18 cellular contexts compared by ENCODE assay signal in genomic region chr9:134004881-134005280, GRCh38. TPM values are rescaled to one million over a fixed set of nuclear protein-coding genes. Genes with fewer than 3 reads are reported as not detected.
DNase-seq lines count a peak whose midpoint lies in the region; ATAC-seq, FAIRE-seq and TF ChIP-seq lines count a peak whose summit lies in the region.
"Had no signal": no experiment of that assay in that cellular context is flagged by ENCODE, and none has a peak within 500 bp of the region (broad histone marks: within the 10 kb centered on the region; RNA-seq: fewer than 3 reads in every experiment).

No MANE protein-coding gene starts in this region.

- 50% methylated on average over 11 of the region's 14 CpGs for WGBS in HepG2 (ENCODE audit: low lambda C conversion rate)
- WGBS in right lobe of liver (ENCODE audit: insufficient coverage, low coverage, low lambda C conversion rate, missing lambda C conversion rate), result 100% methylated on average over 1 of the region's 14 CpGs
- no CpG with 5 or more reads among the region's 14 CpGs for WGBS in neuronal stem cell (ENCODE audit: extremely low coverage in 2 of 2, insufficient read length in 2 of 2, insufficient replicate concordance in 1 of 2), 2 donors

- peaks cover 13% of the 10 kb centered on the region for H3K4me1 ChIP-seq in HepG2 (ENCODE audit: insufficient read depth, low read length)
- H3K4me1 ChIP-seq in right lobe of liver, result peaks cover 0 to 3% (median 0%) of the 10 kb centered on the region in 4 donors
- H3K4me1 ChIP-seq in neuronal stem cell (ENCODE audit: control insufficient read depth in 2 of 2, insufficient read depth in 1 of 2, low read depth in 1 of 2, low read length in 2 of 2), result no peaks in the 10 kb centered on the region
- H3K4me1 ChIP-seq: A549 had no signal

- H2BK5ac ChIP-seq in neuronal stem cell (ENCODE audit: low read length), result peak overlapping the region; percentile 79

- H3K79me2 ChIP-seq in HepG2 (ENCODE audit: insufficient read depth, low read length), result no peaks in the 10 kb centered on the region

- H3K79me1 ChIP-seq in neuronal stem cell (ENCODE audit: low read depth, low read length), result peaks cover 3% of the 10 kb centered on the region

- H3K27me3 ChIP-seq in HepG2 (ENCODE audit: control insufficient read depth in 1 of 2, insufficient read depth in 2 of 2, low read length in 2 of 2) (peaks cover 2 to 21% of the 10 kb centered on the region in 2 experiments; a peak in 3 of 5 replicates), right lobe of liver (no peaks in the 10 kb centered on the region), neuronal stem cell (ENCODE audit: control insufficient read depth in 3 of 3, insufficient read depth in 3 of 3, low read depth in 1 of 3, low read length in 3 of 3) (peaks cover 0 to 3% (median 0%) of the 10 kb centered on the region in 3 experiments)

- no peak for DNase-seq in HepG2 (ENCODE audit: low spot score)
- no peak for DNase-seq in right lobe of liver
- DNase-seq in chondrocyte (ENCODE audit: low spot score), result peak; percentile 70
- DNase-seq in neuronal stem cell (ENCODE audit: low spot score), result no peak
- no peak for DNase-seq in activated CD4-positive, CD25-positive, alpha-beta regulatory T cell (lab: John Stamatoyannopoulos, UW)
- no peak for DNase-seq in ureter (ENCODE audit: low spot score)
- no peak for DNase-seq in NCI-H146 (lab: John Stamatoyannopoulos, UW)
- DNase-seq: AML-193; CD4-positive, alpha-beta T cell; DMS153; DMS79; GDM1; GOT3; HCEC 1CT had no signal

- in situ Hi-C loops in HepG2 (cut with HindIII; ENCODE audit: extremely low pct_ligation_motif_present, low pct_unique_long_range_greater_than_20kb), result no loop called here

- CTCF ChIA-PET in HepG2 (lab: Yijun Ruan, JAX; ENCODE audit: low intra/inter-chr PET ratio, low total read pairs), result no interaction called here

- H3K9ac ChIP-seq in HepG2 (ENCODE audit: insufficient read depth, low read depth, low read length) (no peak overlapping the region), neuronal stem cell (ENCODE audit: low read depth, low read length, poor library complexity) (no peak overlapping the region)

- no peak for FAIRE-seq in HepG2 (lab: Jason Lieb, UNC)
- FAIRE-seq: A549, GM12892 had no signal

- TF ChIP-seq RAD21 in HepG2 (CRISPR knock-in tag; IDR thresholded peaks at IDR 0.05), result no peak

- no peak overlapping the region for H4K91ac ChIP-seq in neuronal stem cell (ENCODE audit: low read depth, low read length, poor library complexity)

- ATAC-seq in HepG2, result no peak; the same call in 2 of the 3 replicates
- no peak for ATAC-seq in right lobe of liver

- H3K4me2 ChIP-seq in HepG2 (ENCODE audit: low read depth, low read length), result peak overlapping the region; percentile 64
- no peak overlapping the region for H3K4me2 ChIP-seq in neuronal stem cell (ENCODE audit: insufficient read depth, low read length, poor library complexity, severe bottlenecking)
- H3K4me2 ChIP-seq: A549 had no signal

- H3K18ac ChIP-seq in neuronal stem cell (ENCODE audit: low read length), result peak overlapping the region; percentile 59

- no peak overlapping the region for H3K27ac Mint-ChIP-seq in chondrocyte (ENCODE audit: unreplicated experiment)
- H3K27ac Mint-ChIP-seq: CD4-positive, alpha-beta T cell had no signal

- H3K9me3 ChIP-seq in HepG2 (ENCODE audit: low read length), result no peaks in the 10 kb centered on the region
- H3K9me3 ChIP-seq in right lobe of liver, result no peaks in the 10 kb centered on the region
- H3K9me3 ChIP-seq in neuronal stem cell (replicated peaks in 1 of 2; ENCODE audit: control insufficient read depth in 2 of 2, insufficient read depth in 1 of 2, low read depth in 1 of 2, low read length in 2 of 2), result no peaks in the 10 kb centered on the region
- H3K9me3 ChIP-seq: A549 had no signal

- no peak for TF ChIP-seq CTCF in HepG2 (CRISPR knock-in tag; IDR thresholded peaks at IDR 0.05)
- no peak for TF ChIP-seq CTCF in right lobe of liver (IDR thresholded peaks at IDR 0.05)
- TF ChIP-seq CTCF in chondrocyte (IDR thresholded peaks at IDR 0.05), result no peak

- no peaks in the 10 kb centered on the region for H3K36me3 Mint-ChIP-seq in chondrocyte (ENCODE audit: low read depth)

- H2BK120ac ChIP-seq in neuronal stem cell (ENCODE audit: low read depth, low read length), result peak overlapping the region; percentile 28

- H3K9me3 Mint-ChIP-seq in chondrocyte (ENCODE audit: low read depth), result no peaks in the 10 kb centered on the region
- H3K9me3 Mint-ChIP-seq: CD4-positive, alpha-beta T cell had no signal

- TF ChIP-seq EP300 in HepG2 (IDR thresholded peaks at IDR 0.05; ENCODE audit: low read depth in 2 of 2, low read length in 2 of 2) (no peak), HepG2 (CRISPR knock-in tag; IDR thresholded peaks at IDR 0.05; ENCODE audit: borderline replicate concordance) (no peak)

- H3K4me3 Mint-ChIP-seq in chondrocyte (ENCODE audit: unreplicated experiment), result no peak overlapping the region
- H3K4me3 Mint-ChIP-seq: CD4-positive, alpha-beta T cell had no signal

- H3K4me1 Mint-ChIP-seq in chondrocyte (ENCODE audit: low read depth), result peaks cover 6% of the 10 kb centered on the region

- peak overlapping the region in 1 of 3 experiments; percentile 40; a peak in 1 of 6 replicates for H3K4me3 ChIP-seq in HepG2 (replicated peaks in 1 of 3; ENCODE audit: insufficient read depth in 1 of 3, low read depth in 2 of 3, low read length in 3 of 3)
- H3K4me3 ChIP-seq in right lobe of liver, result no peak overlapping the region
- H3K4me3 ChIP-seq in neuronal stem cell (ENCODE audit: low read length in 2 of 2), result no peak overlapping the region
- H3K4me3 ChIP-seq: A549 had no signal

- H2BK15ac ChIP-seq in neuronal stem cell (ENCODE audit: low read length), result peak overlapping the region; percentile 55

- no peak for TF ChIP-seq POLR2A in HepG2 (IDR thresholded peaks at IDR 0.05; ENCODE audit: insufficient read depth in 1 of 2, low read depth in 2 of 2, low read length in 2 of 2)
- no peak for TF ChIP-seq POLR2A in right lobe of liver (IDR thresholded peaks at IDR 0.05)

- no peak overlapping the region for H3K14ac ChIP-seq in neuronal stem cell (ENCODE audit: low read length)

- H2BK12ac ChIP-seq in neuronal stem cell (ENCODE audit: low read length), result peak overlapping the region; percentile 68

- no peaks in the 10 kb centered on the region for H3K27me3 Mint-ChIP-seq in chondrocyte (ENCODE audit: low read depth)

- peak overlapping the region; percentile 83 for H2AK5ac ChIP-seq in neuronal stem cell (ENCODE audit: low read depth, low read length)

- H4K8ac ChIP-seq in neuronal stem cell (ENCODE audit: low read depth, low read length), result no peak overlapping the region

- H3K23ac ChIP-seq in neuronal stem cell (ENCODE audit: low read depth, low read length, poor library complexity), result peak overlapping the region; percentile 17

- BruUV-seq in HepG2 (replicated peaks; lab: Mats Ljungman, UMichigan), result no TSS peak

- H3K27ac ChIP-seq in HepG2 (ENCODE audit: extremely low read length, insufficient read depth, low read length) (no peak overlapping the region), right lobe of liver (no peak overlapping the region), neuronal stem cell (replicated peaks; ENCODE audit: low read length) (no peak overlapping the region)
- H3K27ac ChIP-seq: 22Rv1, A549, C4-2B had no signal

- H3K4ac ChIP-seq in neuronal stem cell (ENCODE audit: low read length), result no peak overlapping the region

- POLR2A ChIA-PET in HepG2 (lab: Yijun Ruan, JAX), result interaction anchor here (1.7 kb wide), 1 partner anchor 12 kb away, joined by 6 read pairs; no protein-coding TSS in a partner anchor

- intact Hi-C loops in HepG2 (cut with micrococcal nuclease; ENCODE audit: unreplicated experiment) (no loop called here), right lobe of liver (cut with DNase I) (loop anchor here in 1 of 2 donors (5.0 kb wide), 1 partner anchor 218 kb away; no protein-coding TSS in a partner anchor)

- H3K36me3 ChIP-seq in HepG2 (replicated peaks in 1 of 2; ENCODE audit: control insufficient read depth in 1 of 2, insufficient read depth in 2 of 2, low read length in 2 of 2) (no peaks in the 10 kb centered on the region), right lobe of liver (no peaks in the 10 kb centered on the region), neuronal stem cell (replicated peaks in 1 of 2; ENCODE audit: control insufficient read depth in 2 of 2, insufficient read depth in 2 of 2, low read length in 2 of 2) (no peaks in the 10 kb centered on the region)

- H2AFZ ChIP-seq in HepG2 (ENCODE audit: low read length) (no peak overlapping the region), neuronal stem cell (ENCODE audit: low read length) (no peak overlapping the region)

- no peaks in the 10 kb centered on the region for H4K20me1 ChIP-seq in HepG2 (ENCODE audit: insufficient read depth, low read length)

RNA-seq across cellular contexts. Expression of gene VAV2, which starts 12.8 kb away (rescaled TPM):
- total RNA-seq in HepG2 (2016; rRNA removed; fragmentation: Illumina TruSeq; extraction: Trizol), result 21.2 and 22.5 TPM in 2 replicates
- total RNA-seq in HepG2 (2016; cell fraction: cytosol; rRNA removed; fragmentation: Illumina TruSeq; extraction: Trizol; ENCODE audit: low read depth), result 11.6 and 15.3 TPM in 2 replicates
- 17.5 and 22.6 TPM in 2 replicates for total RNA-seq in HepG2 (2016; cell fraction: insoluble cytoplasmic fraction; rRNA removed; fragmentation: Illumina TruSeq; extraction: Trizol)
- total RNA-seq in HepG2 (2016; cell fraction: membrane; rRNA removed; fragmentation: Illumina TruSeq; extraction: Trizol), result 15.0 and 15.8 TPM in 2 replicates
- total RNA-seq in HepG2 (2016; cell fraction: nucleus; rRNA removed; fragmentation: Illumina TruSeq; extraction: Trizol), result 24.8 and 26.3 TPM in 2 replicates
- 22.9 and 32.7 TPM in 2 replicates for polyA plus RNA-seq in HepG2 (2011; rRNA removed)
- 23.2 and 24.2 TPM in 2 replicates for polyA plus RNA-seq in HepG2 (2011; cell fraction: cytosol; rRNA removed)
- polyA plus RNA-seq in HepG2 (2011; cell fraction: nucleus; rRNA removed), result 70.9 and 79.3 TPM in 2 replicates
- polyA plus RNA-seq in HepG2 (2012), result 34.9 and 35.5 TPM in 2 replicates
- 2.1 and 2.5 TPM in 2 replicates for polyA plus RNA-seq in HepG2 (2016; cell fraction: cytosol; fragmentation: Illumina TruSeq; extraction: Trizol; ENCODE audit: low read depth)
- 21.5 and 26.8 TPM in 2 replicates for polyA plus RNA-seq in HepG2 (2016; cell fraction: insoluble cytoplasmic fraction; fragmentation: Illumina TruSeq; extraction: Trizol; ENCODE audit: low read depth)
- polyA plus RNA-seq in HepG2 (2016; cell fraction: membrane; fragmentation: Illumina TruSeq; extraction: Trizol; ENCODE audit: low read depth), result 8.7 and 9.2 TPM in 2 replicates
- 61.9 and 62.3 TPM in 2 replicates for polyA plus RNA-seq in HepG2 (2016; cell fraction: nucleus; fragmentation: Illumina TruSeq; extraction: Trizol; ENCODE audit: insufficient read depth, low read depth)
- 37.6 and 51.8 TPM in 2 replicates for polyA minus RNA-seq in HepG2 (2011; rRNA and poly(A)+ RNA removed; ENCODE audit: low replicate concordance)
- polyA minus RNA-seq in HepG2 (2011; cell fraction: cytosol; rRNA and poly(A)+ RNA removed), result 33.6 and 35.2 TPM in 2 replicates
- polyA minus RNA-seq in HepG2 (2011; cell fraction: nucleus; rRNA and poly(A)+ RNA removed), result 32.7 and 34.4 TPM in 2 replicates
- 10 to 100 TPM; 30.1 to 44.3 (median 34.9) TPM for total RNA-seq in right lobe of liver
- 17.7 to 34.2 TPM (median 19.3 TPM) in 3 replicates for total RNA-seq in chondrocyte
- polyA plus RNA-seq in neuronal stem cell (2013, experiment 1 of 2), result 18.5 TPM
- polyA plus RNA-seq in neuronal stem cell (2013, experiment 2 of 2), result 18.8 TPM
- 38.9 TPM for total RNA-seq in ureter

RNA-seq across cellular contexts. Expression of gene BRD3OS, which starts 20.4 kb away (rescaled TPM):
- total RNA-seq in HepG2 (2016; rRNA removed; fragmentation: Illumina TruSeq; extraction: Trizol) (4.9 and 5.0 TPM in 2 replicates), right lobe of liver (1 to 10 TPM; 3.2 to 8.1 (median 5.9) TPM), chondrocyte (13.7 to 27.6 TPM (median 15.7 TPM) in 3 replicates), ureter (16.9 TPM)
- 2.6 and 4.1 TPM in 2 replicates for total RNA-seq in HepG2 (2016; cell fraction: cytosol; rRNA removed; fragmentation: Illumina TruSeq; extraction: Trizol; ENCODE audit: low read depth)
- 4.9 and 5.5 TPM in 2 replicates for total RNA-seq in HepG2 (2016; cell fraction: insoluble cytoplasmic fraction; rRNA removed; fragmentation: Illumina TruSeq; extraction: Trizol)
- 10.3 and 11.9 TPM in 2 replicates for total RNA-seq in HepG2 (2016; cell fraction: membrane; rRNA removed; fragmentation: Illumina TruSeq; extraction: Trizol)
- 3.1 and 4.3 TPM in 2 replicates for total RNA-seq in HepG2 (2016; cell fraction: nucleus; rRNA removed; fragmentation: Illumina TruSeq; extraction: Trizol)
- polyA plus RNA-seq in HepG2 (2011; rRNA removed), result 3.9 and 5.7 TPM in 2 replicates
- 3.3 and 4.0 TPM in 2 replicates for polyA plus RNA-seq in HepG2 (2011; cell fraction: cytosol; rRNA removed)
- polyA plus RNA-seq in HepG2 (2011; cell fraction: nucleus; rRNA removed), result 3.3 and 3.7 TPM in 2 replicates
- 2.3 and 2.6 TPM in 2 replicates for polyA plus RNA-seq in HepG2 (2012)
- 4.5 and 6.0 TPM in 2 replicates for polyA plus RNA-seq in HepG2 (2016; cell fraction: cytosol; fragmentation: Illumina TruSeq; extraction: Trizol; ENCODE audit: low read depth)
- polyA plus RNA-seq in HepG2 (2016; cell fraction: insoluble cytoplasmic fraction; fragmentation: Illumina TruSeq; extraction: Trizol; ENCODE audit: low read depth), result 5.4 and 5.8 TPM in 2 replicates
- 8.8 and 10.1 TPM in 2 replicates for polyA plus RNA-seq in HepG2 (2016; cell fraction: membrane; fragmentation: Illumina TruSeq; extraction: Trizol; ENCODE audit: low read depth)
- polyA plus RNA-seq in HepG2 (2016; cell fraction: nucleus; fragmentation: Illumina TruSeq; extraction: Trizol; ENCODE audit: insufficient read depth, low read depth), result 4.3 and 5.4 TPM in 2 replicates
- 5.6 and 12.7 TPM in 2 replicates for polyA minus RNA-seq in HepG2 (2011; rRNA and poly(A)+ RNA removed; ENCODE audit: low replicate concordance)
- polyA minus RNA-seq in HepG2 (2011; cell fraction: cytosol; rRNA and poly(A)+ RNA removed), result 2.5 and 3.1 TPM in 2 replicates
- polyA minus RNA-seq in HepG2 (2011; cell fraction: nucleus; rRNA and poly(A)+ RNA removed), result 1.5 and 2.1 TPM in 2 replicates
- polyA plus RNA-seq in neuronal stem cell (2013, experiment 1 of 2), result 33.0 TPM
- polyA plus RNA-seq in neuronal stem cell (2013, experiment 2 of 2), result 33.5 TPM
